Comparison of ENCODE assay signal across 18 cellular contexts in genomic region chr2:95382128-95382645, GRCh38.
"Had no signal": no experiment of that assay in that cellular context is flagged by ENCODE, and none has a peak within 500 bp of the region (broad histone marks: within the 10 kb centered on the region; RNA-seq: fewer than 3 reads in every experiment).

No MANE protein-coding gene starts in this region.

- H3K4me1 ChIP-seq: uterus had no signal

- H3K27ac ChIP-seq: esophagus squamous epithelium, gastroesophageal sphincter, neutrophil, right atrium auricular region, stomach, thoracic aorta, uterus had no signal

- H3K4me3 ChIP-seq: esophagus squamous epithelium, gastroesophageal sphincter, right atrium auricular region, stomach, thoracic aorta, uterus had no signal

- DNase-seq: effector memory CD8-positive, alpha-beta T cell; esophagus squamous epithelium; foreskin fibroblast; glutamatergic neuron; left ventricle myocardium superior; mesendoderm; naive thymus-derived CD4-positive, alpha-beta T cell; nephron progenitor cell; stimulated activated CD4-positive, alpha-beta T cell treated with anti-CD3 and anti-CD28 coated beads, Interleukin-12 subunit alpha, Interleukin-12 subunit beta, amount 100 ng/mL, for 4 hours; stimulated activated naive CD4-positive, alpha-beta T cell; stomach; substantia nigra; trophoblast cell had no signal

- H3K27me3 ChIP-seq: esophagus squamous epithelium, gastroesophageal sphincter, neutrophil, right atrium auricular region, uterus had no signal

- H3K4me1 Mint-ChIP-seq: nephron progenitor cell had no signal

- H3K9me3 Mint-ChIP-seq: effector memory CD8-positive, alpha-beta T cell; naive thymus-derived CD4-positive, alpha-beta T cell had no signal

- H3K9me3 ChIP-seq: esophagus squamous epithelium, gastroesophageal sphincter, neutrophil, right atrium auricular region, stomach, thoracic aorta, uterus had no signal

- H3K36me3 Mint-ChIP-seq: naive thymus-derived CD4-positive, alpha-beta T cell had no signal

- H3K4me3 Mint-ChIP-seq: effector memory CD8-positive, alpha-beta T cell; naive thymus-derived CD4-positive, alpha-beta T cell; nephron progenitor cell had no signal

- ATAC-seq: effector memory CD8-positive, alpha-beta T cell; gastroesophageal sphincter; left ventricle myocardium superior; naive thymus-derived CD4-positive, alpha-beta T cell had no signal

- H3K36me3 ChIP-seq: neutrophil, right atrium auricular region, thoracic aorta, uterus had no signal

- H3K27ac Mint-ChIP-seq: effector memory CD8-positive, alpha-beta T cell; naive thymus-derived CD4-positive, alpha-beta T cell; nephron progenitor cell had no signal
